1 cellular context compared by ENCODE assay signal in genomic region chr9:92501671-92502393, GRCh38.
TF ChIP-seq lines count a peak whose summit lies in the region.

No MANE protein-coding gene starts in this region.

TF ChIP-seq in endothelial cell of umbilical vein, 7 proteins besides CTCF, POLR2A, EP300 and RAD21:
- TF ChIP-seq, protein P1, sequence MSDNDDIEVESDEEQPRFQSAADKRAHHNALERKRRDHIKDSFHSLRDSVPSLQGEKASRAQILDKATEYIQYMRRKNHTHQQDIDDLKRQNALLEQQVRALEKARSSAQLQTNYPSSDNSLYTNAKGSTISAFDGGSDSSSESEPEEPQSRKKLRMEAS (IDR thresholded peaks at IDR 0.05; ENCODE audit: insufficient read depth, insufficient read length), result no peak
- TF ChIP-seq JUN (IDR thresholded peaks at IDR 0.05; ENCODE audit: borderline replicate concordance, insufficient read depth, insufficient read length, low read depth) (no peak), GATA2 (IDR thresholded peaks at IDR 0.05; ENCODE audit: insufficient read depth, insufficient read length, low read depth, low read length) (no peak)
